Comparison of ENCODE assay signal across 1 cellular context in the genomic region with DNA sequence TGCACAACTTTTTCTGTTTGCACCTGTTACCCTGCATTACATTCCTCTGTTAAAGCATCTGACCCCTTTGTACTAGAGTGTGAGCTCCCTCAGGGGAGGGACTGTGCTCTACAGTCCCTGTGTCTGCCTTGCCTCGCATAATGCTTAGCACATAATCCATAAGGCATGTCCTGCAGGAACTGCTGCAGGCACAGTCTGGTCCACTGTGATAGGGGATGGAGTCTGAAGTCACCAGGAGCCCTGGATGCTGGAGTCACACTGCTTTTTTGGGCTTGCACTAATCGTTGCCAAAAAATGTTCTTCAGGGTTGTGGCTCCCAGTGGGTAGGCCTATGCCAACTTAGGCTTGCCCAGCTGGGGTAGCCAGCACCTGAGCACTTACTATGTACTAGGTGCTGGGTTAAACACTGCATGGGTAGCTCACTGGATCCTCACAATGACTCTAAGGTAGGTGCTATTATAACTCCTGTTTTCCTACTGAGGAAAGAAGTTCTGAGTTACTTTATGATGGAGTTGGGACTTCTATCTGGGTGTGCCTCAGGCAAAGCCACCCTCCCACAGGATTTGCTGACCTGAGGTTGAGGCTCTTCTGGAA.
TF ChIP-seq lines count a peak whose summit lies in the region.

No MANE protein-coding gene starts in this region.

TF ChIP-seq in IMR-90, 13 proteins besides CTCF, POLR2A, EP300 and RAD21 (continued from another document):
- TF ChIP-seq, protein P1, sequence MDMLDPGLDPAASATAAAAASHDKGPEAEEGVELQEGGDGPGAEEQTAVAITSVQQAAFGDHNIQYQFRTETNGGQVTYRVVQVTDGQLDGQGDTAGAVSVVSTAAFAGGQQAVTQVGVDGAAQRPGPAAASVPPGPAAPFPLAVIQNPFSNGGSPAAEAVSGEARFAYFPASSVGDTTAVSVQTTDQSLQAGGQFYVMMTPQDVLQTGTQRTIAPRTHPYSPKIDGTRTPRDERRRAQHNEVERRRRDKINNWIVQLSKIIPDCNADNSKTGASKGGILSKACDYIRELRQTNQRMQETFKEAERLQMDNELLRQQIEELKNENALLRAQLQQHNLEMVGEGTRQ (IDR thresholded peaks at IDR 0.05; ENCODE audit: low read depth, low read length): no peak
- TF ChIP-seq BHLHE40 (IDR thresholded peaks at IDR 0.05; ENCODE audit: low read depth, low read length): no peak
- TF ChIP-seq FOS (IDR thresholded peaks at IDR 0.05; ENCODE audit: low read depth, low read length): no peak
- no peak for TF ChIP-seq MAZ (IDR thresholded peaks at IDR 0.05; ENCODE audit: borderline replicate concordance, low read depth, low read length)
- no peak for TF ChIP-seq RFX5 (IDR thresholded peaks at IDR 0.05; ENCODE audit: low read depth, low read length)
- TF ChIP-seq NFE2L2 (IDR thresholded peaks at IDR 0.05; ENCODE audit: low read depth, low read length): no peak
- TF ChIP-seq, protein P2, sequence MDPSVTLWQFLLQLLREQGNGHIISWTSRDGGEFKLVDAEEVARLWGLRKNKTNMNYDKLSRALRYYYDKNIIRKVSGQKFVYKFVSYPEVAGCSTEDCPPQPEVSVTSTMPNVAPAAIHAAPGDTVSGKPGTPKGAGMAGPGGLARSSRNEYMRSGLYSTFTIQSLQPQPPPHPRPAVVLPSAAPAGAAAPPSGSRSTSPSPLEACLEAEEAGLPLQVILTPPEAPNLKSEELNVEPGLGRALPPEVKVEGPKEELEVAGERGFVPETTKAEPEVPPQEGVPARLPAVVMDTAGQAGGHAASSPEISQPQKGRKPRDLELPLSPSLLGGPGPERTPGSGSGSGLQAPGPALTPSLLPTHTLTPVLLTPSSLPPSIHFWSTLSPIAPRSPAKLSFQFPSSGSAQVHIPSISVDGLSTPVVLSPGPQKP (IDR thresholded peaks at IDR 0.05; ENCODE audit: borderline replicate concordance, low read depth, low read length): no peak
- TF ChIP-seq CHD1 (IDR thresholded peaks at IDR 0.05; ENCODE audit: low read depth, low read length): no peak
- no peak for TF ChIP-seq CEBPB (IDR thresholded peaks at IDR 0.05; ENCODE audit: low read depth, low read length)
- TF ChIP-seq MAFK (IDR thresholded peaks at IDR 0.05; ENCODE audit: low read depth, low read length): no peak
- no peak for TF ChIP-seq RCOR1 (IDR thresholded peaks at IDR 0.05; ENCODE audit: insufficient replicate concordance, low read length)
- no peak for TF ChIP-seq MXI1 (IDR thresholded peaks at IDR 0.05; ENCODE audit: borderline replicate concordance, low read depth, low read length)
